Comparison of ENCODE assay signal across 8 cellular contexts in the genomic region with DNA sequence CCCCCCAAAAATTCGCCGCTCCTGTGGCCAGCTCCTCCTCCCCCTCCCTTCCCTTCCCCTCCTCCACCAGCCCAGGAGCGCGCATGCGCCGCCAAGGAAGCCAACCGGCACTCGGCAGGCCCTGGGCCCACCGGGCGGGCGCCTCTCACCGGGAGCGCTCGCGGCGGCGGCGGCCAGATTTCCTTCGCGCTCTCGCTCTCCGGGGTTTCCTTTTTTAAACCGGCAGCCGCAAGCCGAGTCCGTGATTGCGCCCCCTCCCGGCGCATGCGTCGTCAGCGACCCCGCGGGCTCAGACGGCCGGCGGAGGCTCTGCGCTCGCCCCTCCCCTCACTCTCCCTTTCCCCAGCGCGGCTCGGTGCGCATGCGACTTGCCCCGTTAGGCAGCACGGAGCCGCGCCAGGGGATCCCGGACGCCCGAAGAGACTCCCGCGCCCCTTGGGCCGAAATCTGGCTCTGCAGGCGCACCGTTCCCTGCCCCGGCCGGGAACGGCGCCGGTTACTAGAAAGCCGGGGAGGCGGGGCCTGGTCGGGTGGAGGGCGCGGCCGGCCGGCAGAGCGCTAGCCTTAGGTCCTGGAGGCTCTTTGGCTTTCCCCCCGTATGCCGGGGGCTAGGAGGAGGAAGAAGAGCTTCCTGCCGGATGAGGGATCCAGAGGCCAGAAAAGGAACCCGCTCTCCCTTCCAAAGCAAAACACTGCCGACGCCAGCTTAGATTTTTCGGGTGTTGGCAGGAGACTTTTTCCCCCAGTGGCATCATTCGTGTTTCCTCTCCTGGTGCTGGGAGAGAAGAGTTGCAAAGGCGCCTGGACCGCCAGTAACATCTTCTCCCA.
A peak's percentile ranks its signal among the peaks of the same experiment; 100 is the strongest.
DNase-seq lines count a peak whose midpoint lies in the region; ATAC-seq lines count a peak whose summit lies in the region.

A gene with protein sequence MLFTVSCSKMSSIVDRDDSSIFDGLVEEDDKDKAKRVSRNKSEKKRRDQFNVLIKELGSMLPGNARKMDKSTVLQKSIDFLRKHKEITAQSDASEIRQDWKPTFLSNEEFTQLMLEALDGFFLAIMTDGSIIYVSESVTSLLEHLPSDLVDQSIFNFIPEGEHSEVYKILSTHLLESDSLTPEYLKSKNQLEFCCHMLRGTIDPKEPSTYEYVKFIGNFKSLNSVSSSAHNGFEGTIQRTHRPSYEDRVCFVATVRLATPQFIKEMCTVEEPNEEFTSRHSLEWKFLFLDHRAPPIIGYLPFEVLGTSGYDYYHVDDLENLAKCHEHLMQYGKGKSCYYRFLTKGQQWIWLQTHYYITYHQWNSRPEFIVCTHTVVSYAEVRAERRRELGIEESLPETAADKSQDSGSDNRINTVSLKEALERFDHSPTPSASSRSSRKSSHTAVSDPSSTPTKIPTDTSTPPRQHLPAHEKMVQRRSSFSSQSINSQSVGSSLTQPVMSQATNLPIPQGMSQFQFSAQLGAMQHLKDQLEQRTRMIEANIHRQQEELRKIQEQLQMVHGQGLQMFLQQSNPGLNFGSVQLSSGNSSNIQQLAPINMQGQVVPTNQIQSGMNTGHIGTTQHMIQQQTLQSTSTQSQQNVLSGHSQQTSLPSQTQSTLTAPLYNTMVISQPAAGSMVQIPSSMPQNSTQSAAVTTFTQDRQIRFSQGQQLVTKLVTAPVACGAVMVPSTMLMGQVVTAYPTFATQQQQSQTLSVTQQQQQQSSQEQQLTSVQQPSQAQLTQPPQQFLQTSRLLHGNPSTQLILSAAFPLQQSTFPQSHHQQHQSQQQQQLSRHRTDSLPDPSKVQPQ (minus strand): TSS at position 277 of the 828 bp plus-strand sequence. CDS start 64,124 bp downstream, outside the sequence.

- ATAC-seq in GM18873 (IDR thresholded peaks at IDR 0.05; ENCODE audit: low FRiP score, unreplicated experiment) (peak; percentile 77), HG03135 (IDR thresholded peaks at IDR 0.05; ENCODE audit: unreplicated experiment) (peak; percentile 69)

- H3K27ac ChIP-seq in caudate nucleus (ENCODE audit: low read depth, low read length): peak within 1 kb of the TSS; percentile 95

- peak; percentile 90 for DNase-seq in AG08396 (ENCODE audit: low spot score)
- DNase-seq in NCI-H2196 (lab: John Stamatoyannopoulos, UW; ENCODE audit: unreplicated experiment): peak; percentile 68
- peak; percentile 60 to 85 (median 73) for DNase-seq in activated CD4-positive, CD25-positive, alpha-beta regulatory T cell (lab: John Stamatoyannopoulos, UW)
- DNase-seq in caudate nucleus (lab: John Stamatoyannopoulos, UW): peak in 60 of 61 donors; percentile 44 to 98 (median 82)
- peak; percentile 84 for DNase-seq in iris pigment epithelial cell (ENCODE audit: low read depth)
- peak; percentile 83 for DNase-seq in stimulated activated CD4-positive, alpha-beta T cell treated with anti-CD3 and anti-CD28 coated beads, Interleukin-12 subunit alpha, Interleukin-12 subunit beta, amount 100 ng/mL, for 4 hours

Comparison
In these comparisons a context has a peak if more than half of its experiments do, and no peak if none do; other contexts are left out.
1. Peak in every context shown above with its lines: DNase-seq, ATAC-seq and H3K27ac ChIP-seq.